ENCODE assay signal across 1 cellular context in the genomic region with DNA sequence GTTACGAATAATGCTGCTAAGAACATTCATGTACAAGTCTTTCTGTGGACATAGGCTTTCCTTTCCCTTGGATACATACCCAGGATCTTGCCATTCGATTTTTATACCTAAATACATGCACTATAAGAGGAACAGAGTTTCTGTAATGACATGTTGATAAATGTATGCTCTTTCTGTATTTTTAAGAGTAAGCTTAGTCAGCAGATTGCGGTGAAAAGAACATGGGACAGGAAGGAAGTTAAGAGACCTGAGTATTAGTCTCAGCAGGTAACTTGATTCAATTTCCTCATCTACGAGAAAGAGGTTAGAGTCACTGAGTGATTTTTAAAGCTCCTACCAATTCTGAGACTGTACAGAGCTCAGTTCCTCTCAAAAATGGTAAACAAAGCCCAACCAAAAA.
A peak's percentile ranks its signal among the peaks of the same experiment; 100 is the strongest.
TF ChIP-seq lines count a peak whose summit lies in the region.

No MANE protein-coding gene starts in this region.

TF ChIP-seq in K562, 482 proteins besides CTCF, POLR2A, EP300 and RAD21 (continues in another document):
- no peak for TF ChIP-seq ZNF431 (CRISPR knock-in tag; IDR thresholded peaks at IDR 0.05)
- TF ChIP-seq, protein P1, sequence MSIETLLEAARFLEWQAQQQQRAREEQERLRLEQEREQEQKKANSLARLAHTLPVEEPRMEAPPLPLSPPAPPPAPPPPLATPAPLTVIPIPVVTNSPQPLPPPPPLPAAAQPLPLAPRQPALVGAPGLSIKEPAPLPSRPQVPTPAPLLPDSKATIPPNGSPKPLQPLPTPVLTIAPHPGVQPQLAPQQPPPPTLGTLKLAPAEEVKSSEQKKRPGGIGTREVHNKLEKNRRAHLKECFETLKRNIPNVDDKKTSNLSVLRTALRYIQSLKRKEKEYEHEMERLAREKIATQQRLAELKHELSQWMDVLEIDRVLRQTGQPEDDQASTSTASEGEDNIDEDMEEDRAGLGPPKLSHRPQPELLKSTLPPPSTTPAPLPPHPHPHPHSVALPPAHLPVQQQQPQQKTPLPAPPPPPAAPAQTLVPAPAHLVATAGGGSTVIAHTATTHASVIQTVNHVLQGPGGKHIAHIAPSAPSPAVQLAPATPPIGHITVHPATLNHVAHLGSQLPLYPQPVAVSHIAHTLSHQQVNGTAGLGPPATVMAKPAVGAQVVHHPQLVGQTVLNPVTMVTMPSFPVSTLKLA (conservative IDR thresholded peaks at IDR 0.05), result 0 out of 4 replicates have a peak, but pooled peaks of 1 of the 2 experiments have one; percentile 33
- TF ChIP-seq ESRRA (IDR thresholded peaks at IDR 0.05; ENCODE audit: borderline replicate concordance, low read depth), result no peak
- TF ChIP-seq BCL6 (CRISPR knock-in tag; IDR thresholded peaks at IDR 0.05), result no peak
- no peak for TF ChIP-seq MECOM (CRISPR knock-in tag; IDR thresholded peaks at IDR 0.05)
- TF ChIP-seq PTRF (tag; IDR thresholded peaks at IDR 0.05), result no peak
- TF ChIP-seq UBTF (IDR thresholded peaks at IDR 0.05; ENCODE audit: borderline replicate concordance in 1 of 2, low read depth in 2 of 2, low read length in 2 of 2), result no peak
- TF ChIP-seq SP2 (IDR thresholded peaks at IDR 0.05; ENCODE audit: extremely low read depth, low read depth, low read length, poor library complexity, severe bottlenecking), result no peak
- TF ChIP-seq NCOA6 (IDR thresholded peaks at IDR 0.05), result no peak
- TF ChIP-seq MTA1 (IDR thresholded peaks at IDR 0.05; ENCODE audit: borderline replicate concordance), result no peak
- 0 out of 2 replicates have a peak, but pooled peaks have one; percentile 11 for TF ChIP-seq NFE2 (IDR thresholded peaks at IDR 0.05; ENCODE audit: low read depth)
- TF ChIP-seq NR3C1 (CRISPR knock-in tag; IDR thresholded peaks at IDR 0.05), result no peak
- no peak for TF ChIP-seq NEUROD1 (IDR thresholded peaks at IDR 0.05; ENCODE audit: borderline replicate concordance, low read depth, low read length, partially characterized antibody)
- no peak for TF ChIP-seq RFX5 (IDR thresholded peaks at IDR 0.05; ENCODE audit: low read depth, low read length)
- TF ChIP-seq SMARCA5 (IDR thresholded peaks at IDR 0.05), result no peak
- no peak for TF ChIP-seq GABPB1 (CRISPR knock-in tag; IDR thresholded peaks at IDR 0.05)
- TF ChIP-seq ZNF316 (IDR thresholded peaks at IDR 0.05), result peak; percentile 99
- TF ChIP-seq, protein P2, sequence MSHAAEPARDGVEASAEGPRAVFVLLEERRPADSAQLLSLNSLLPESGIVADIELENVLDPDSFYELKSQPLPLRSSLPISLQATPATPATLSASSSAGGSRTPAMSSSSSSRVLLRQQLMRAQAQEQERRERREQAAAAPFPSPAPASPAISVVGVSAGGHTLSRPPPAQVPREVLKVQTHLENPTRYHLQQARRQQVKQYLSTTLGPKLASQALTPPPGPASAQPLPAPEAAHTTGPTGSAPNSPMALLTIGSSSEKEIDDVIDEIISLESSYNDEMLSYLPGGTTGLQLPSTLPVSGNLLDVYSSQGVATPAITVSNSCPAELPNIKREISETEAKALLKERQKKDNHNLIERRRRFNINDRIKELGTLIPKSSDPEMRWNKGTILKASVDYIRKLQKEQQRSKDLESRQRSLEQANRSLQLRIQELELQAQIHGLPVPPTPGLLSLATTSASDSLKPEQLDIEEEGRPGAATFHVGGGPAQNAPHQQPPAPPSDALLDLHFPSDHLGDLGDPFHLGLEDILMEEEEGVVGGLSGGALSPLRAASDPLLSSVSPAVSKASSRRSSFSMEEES (CRISPR knock-in tag; IDR thresholded peaks at IDR 0.05), result no peak
- TF ChIP-seq HEY1 (CRISPR knock-in tag; IDR thresholded peaks at IDR 0.05; ENCODE audit: borderline replicate concordance), result no peak
- TF ChIP-seq CBX5 (IDR thresholded peaks at IDR 0.05; ENCODE audit: borderline replicate concordance, low read depth), result no peak
- no peak for TF ChIP-seq ZNF445 (CRISPR knock-in tag; IDR thresholded peaks at IDR 0.05; ENCODE audit: low read depth)
- TF ChIP-seq SAFB (IDR thresholded peaks at IDR 0.05; ENCODE audit: borderline replicate concordance, low read depth, low read length), result no peak
- TF ChIP-seq ZSCAN32 (CRISPR knock-in tag; IDR thresholded peaks at IDR 0.05), result no peak
- no peak for TF ChIP-seq ZNF354B (CRISPR knock-in tag; IDR thresholded peaks at IDR 0.05)
- TF ChIP-seq, protein P3, sequence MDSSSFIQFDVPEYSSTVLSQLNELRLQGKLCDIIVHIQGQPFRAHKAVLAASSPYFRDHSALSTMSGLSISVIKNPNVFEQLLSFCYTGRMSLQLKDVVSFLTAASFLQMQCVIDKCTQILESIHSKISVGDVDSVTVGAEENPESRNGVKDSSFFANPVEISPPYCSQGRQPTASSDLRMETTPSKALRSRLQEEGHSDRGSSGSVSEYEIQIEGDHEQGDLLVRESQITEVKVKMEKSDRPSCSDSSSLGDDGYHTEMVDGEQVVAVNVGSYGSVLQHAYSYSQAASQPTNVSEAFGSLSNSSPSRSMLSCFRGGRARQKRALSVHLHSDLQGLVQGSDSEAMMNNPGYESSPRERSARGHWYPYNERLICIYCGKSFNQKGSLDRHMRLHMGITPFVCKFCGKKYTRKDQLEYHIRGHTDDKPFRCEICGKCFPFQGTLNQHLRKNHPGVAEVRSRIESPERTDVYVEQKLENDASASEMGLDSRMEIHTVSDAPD (CRISPR knock-in tag; IDR thresholded peaks at IDR 0.05), result no peak
- TF ChIP-seq ZEB2 (IDR thresholded peaks at IDR 0.05), result no peak
- TF ChIP-seq ZNF551 (CRISPR knock-in tag; IDR thresholded peaks at IDR 0.05), result no peak
- no peak for TF ChIP-seq POLR2H (tag; IDR thresholded peaks at IDR 0.05; ENCODE audit: low read depth)
- TF ChIP-seq MEIS2 (IDR thresholded peaks at IDR 0.05; ENCODE audit: partially characterized antibody), result peak; percentile 64
- TF ChIP-seq CTBP1 (IDR thresholded peaks at IDR 0.05; ENCODE audit: borderline replicate concordance), result no peak
- TF ChIP-seq, protein P4, sequence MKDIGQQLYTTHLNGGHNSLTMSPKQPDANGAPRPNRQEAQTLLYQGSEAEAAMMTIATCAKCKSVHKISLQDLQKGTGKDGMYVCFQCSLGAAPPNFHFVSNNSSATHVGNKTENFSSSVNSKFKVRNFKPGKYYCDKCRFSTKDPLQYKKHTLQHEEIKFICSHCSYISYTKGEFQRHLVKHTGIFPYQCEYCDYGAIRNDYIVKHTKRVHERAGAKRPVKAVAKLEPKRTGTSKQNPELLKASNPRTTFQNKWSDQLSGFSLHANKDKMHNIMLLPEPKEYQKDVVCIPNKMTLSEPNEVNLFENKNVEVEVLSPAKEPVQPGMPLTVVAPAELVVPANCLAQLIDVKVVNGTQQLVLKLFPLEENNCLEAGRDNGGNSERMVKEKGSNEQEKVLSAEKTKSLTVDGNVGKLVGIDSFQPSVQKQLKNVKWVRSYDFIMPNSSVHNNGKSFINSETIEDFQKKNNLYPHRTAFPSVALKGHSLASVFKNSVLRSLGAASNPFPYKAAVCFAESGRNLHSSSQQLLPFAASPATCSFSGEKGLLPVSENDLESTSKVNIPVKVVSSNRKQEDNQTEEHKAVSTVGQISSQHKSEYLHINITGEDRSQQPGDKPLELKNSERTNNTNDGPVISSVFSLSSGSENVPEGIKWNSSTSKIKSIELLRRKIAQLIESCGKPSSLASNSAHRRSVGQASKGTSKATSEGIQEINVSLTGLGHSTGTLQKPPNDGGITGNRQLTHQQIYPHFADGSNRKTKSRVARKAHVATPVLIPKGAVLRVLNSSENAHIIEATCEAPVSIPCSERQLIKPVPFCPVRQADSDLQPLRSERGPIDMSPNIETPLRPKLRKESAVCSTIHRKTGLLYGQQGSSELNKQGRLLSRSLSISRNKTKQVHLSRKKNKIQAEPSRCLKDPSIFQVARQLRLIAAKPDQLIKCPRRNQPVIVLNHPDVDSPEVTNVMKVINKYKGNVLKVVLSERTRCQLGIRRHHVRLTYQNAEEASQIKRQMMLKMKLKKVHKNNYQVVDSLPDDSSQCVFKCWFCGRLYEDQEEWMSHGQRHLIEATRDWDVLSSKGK (CRISPR knock-in tag; IDR thresholded peaks at IDR 0.05), result no peak
- TF ChIP-seq RBM22 (IDR thresholded peaks at IDR 0.05; ENCODE audit: low read depth, low read length, poor library complexity, severe bottlenecking), result no peak
- TF ChIP-seq PCBP2 (IDR thresholded peaks at IDR 0.05; ENCODE audit: low read depth, low read length, poor library complexity, severe bottlenecking), result no peak
- TF ChIP-seq, protein P5, sequence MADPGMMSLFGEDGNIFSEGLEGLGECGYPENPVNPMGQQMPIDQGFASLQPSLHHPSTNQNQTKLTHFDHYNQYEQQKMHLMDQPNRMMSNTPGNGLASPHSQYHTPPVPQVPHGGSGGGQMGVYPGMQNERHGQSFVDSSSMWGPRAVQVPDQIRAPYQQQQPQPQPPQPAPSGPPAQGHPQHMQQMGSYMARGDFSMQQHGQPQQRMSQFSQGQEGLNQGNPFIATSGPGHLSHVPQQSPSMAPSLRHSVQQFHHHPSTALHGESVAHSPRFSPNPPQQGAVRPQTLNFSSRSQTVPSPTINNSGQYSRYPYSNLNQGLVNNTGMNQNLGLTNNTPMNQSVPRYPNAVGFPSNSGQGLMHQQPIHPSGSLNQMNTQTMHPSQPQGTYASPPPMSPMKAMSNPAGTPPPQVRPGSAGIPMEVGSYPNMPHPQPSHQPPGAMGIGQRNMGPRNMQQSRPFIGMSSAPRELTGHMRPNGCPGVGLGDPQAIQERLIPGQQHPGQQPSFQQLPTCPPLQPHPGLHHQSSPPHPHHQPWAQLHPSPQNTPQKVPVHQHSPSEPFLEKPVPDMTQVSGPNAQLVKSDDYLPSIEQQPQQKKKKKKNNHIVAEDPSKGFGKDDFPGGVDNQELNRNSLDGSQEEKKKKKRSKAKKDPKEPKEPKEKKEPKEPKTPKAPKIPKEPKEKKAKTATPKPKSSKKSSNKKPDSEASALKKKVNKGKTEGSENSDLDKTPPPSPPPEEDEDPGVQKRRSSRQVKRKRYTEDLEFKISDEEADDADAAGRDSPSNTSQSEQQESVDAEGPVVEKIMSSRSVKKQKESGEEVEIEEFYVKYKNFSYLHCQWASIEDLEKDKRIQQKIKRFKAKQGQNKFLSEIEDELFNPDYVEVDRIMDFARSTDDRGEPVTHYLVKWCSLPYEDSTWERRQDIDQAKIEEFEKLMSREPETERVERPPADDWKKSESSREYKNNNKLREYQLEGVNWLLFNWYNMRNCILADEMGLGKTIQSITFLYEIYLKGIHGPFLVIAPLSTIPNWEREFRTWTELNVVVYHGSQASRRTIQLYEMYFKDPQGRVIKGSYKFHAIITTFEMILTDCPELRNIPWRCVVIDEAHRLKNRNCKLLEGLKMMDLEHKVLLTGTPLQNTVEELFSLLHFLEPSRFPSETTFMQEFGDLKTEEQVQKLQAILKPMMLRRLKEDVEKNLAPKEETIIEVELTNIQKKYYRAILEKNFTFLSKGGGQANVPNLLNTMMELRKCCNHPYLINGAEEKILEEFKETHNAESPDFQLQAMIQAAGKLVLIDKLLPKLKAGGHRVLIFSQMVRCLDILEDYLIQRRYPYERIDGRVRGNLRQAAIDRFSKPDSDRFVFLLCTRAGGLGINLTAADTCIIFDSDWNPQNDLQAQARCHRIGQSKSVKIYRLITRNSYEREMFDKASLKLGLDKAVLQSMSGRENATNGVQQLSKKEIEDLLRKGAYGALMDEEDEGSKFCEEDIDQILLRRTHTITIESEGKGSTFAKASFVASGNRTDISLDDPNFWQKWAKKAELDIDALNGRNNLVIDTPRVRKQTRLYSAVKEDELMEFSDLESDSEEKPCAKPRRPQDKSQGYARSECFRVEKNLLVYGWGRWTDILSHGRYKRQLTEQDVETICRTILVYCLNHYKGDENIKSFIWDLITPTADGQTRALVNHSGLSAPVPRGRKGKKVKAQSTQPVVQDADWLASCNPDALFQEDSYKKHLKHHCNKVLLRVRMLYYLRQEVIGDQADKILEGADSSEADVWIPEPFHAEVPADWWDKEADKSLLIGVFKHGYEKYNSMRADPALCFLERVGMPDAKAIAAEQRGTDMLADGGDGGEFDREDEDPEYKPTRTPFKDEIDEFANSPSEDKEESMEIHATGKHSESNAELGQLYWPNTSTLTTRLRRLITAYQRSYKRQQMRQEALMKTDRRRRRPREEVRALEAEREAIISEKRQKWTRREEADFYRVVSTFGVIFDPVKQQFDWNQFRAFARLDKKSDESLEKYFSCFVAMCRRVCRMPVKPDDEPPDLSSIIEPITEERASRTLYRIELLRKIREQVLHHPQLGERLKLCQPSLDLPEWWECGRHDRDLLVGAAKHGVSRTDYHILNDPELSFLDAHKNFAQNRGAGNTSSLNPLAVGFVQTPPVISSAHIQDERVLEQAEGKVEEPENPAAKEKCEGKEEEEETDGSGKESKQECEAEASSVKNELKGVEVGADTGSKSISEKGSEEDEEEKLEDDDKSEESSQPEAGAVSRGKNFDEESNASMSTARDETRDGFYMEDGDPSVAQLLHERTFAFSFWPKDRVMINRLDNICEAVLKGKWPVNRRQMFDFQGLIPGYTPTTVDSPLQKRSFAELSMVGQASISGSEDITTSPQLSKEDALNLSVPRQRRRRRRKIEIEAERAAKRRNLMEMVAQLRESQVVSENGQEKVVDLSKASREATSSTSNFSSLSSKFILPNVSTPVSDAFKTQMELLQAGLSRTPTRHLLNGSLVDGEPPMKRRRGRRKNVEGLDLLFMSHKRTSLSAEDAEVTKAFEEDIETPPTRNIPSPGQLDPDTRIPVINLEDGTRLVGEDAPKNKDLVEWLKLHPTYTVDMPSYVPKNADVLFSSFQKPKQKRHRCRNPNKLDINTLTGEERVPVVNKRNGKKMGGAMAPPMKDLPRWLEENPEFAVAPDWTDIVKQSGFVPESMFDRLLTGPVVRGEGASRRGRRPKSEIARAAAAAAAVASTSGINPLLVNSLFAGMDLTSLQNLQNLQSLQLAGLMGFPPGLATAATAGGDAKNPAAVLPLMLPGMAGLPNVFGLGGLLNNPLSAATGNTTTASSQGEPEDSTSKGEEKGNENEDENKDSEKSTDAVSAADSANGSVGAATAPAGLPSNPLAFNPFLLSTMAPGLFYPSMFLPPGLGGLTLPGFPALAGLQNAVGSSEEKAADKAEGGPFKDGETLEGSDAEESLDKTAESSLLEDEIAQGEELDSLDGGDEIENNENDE (IDR thresholded peaks at IDR 0.05; ENCODE audit: low read depth, low read length), result no peak
- no peak for TF ChIP-seq ZNF586 (CRISPR knock-in tag; conservative IDR thresholded peaks at IDR 0.05)
- TF ChIP-seq TEAD2 (tag; IDR thresholded peaks at IDR 0.05), result 0 out of 2 replicates have a peak, but pooled peaks have one; percentile 35
- TF ChIP-seq MAFG (tag; conservative IDR thresholded peaks at IDR 0.05), result peak; percentile 93
- TF ChIP-seq TEAD4 (IDR thresholded peaks at IDR 0.05; ENCODE audit: low read length), result no peak
- no peak for TF ChIP-seq TEAD4 (CRISPR knock-in tag; IDR thresholded peaks at IDR 0.05; ENCODE audit: borderline replicate concordance)
- no peak for TF ChIP-seq NFXL1 (CRISPR knock-in tag; IDR thresholded peaks at IDR 0.05)
- TF ChIP-seq HDAC3 (IDR thresholded peaks at IDR 0.05; ENCODE audit: borderline replicate concordance, partially characterized antibody), result peak; percentile 31
